In genomic region chr1:64112281-64112680, GRCh38 we compare ENCODE assay signal across 17 cellular contexts.
DNase-seq lines count a peak whose midpoint lies in the region; ATAC-seq, FAIRE-seq and TF ChIP-seq lines count a peak whose summit lies in the region.
"Had no signal": no experiment of that assay in that cellular context is flagged by ENCODE, and none has a peak within 500 bp of the region (broad histone marks: within the 10 kb centered on the region; RNA-seq: fewer than 3 reads in every experiment).

No MANE protein-coding gene starts in this region.

- DNase-seq in AG10803 (ENCODE audit: low read depth): peak; percentile 77
- peak; percentile 85 for DNase-seq in HT1080 (ENCODE audit: low read depth)
- DNase-seq in astrocyte of the spinal cord (ENCODE audit: low read depth, low spot score): peak; percentile 74
- DNase-seq in islet precursor cell: peak; percentile 79
- DNase-seq in pancreas: no peak
- no peak for DNase-seq in activated T-cell treated with anti-CD3 and anti-CD28 coated beads, Interleukin-2, amount 50 U/mL, for 72 hours
- no peak for DNase-seq in activated CD4-positive, alpha-beta memory T cell treated with anti-CD3 and anti-CD28 coated beads, Interleukin-2, amount 10 ng/mL, durations not matched to agents 7 days and 5 days
- no peak for DNase-seq in activated CD4-positive, alpha-beta T cell treated with anti-CD3 and anti-CD28 coated beads, Interleukin-2, amount 10 ng/mL, durations not matched to agents 7 days and 5 days
- DNase-seq: activated CD4-positive, alpha-beta memory T cell treated with anti-CD3 and anti-CD28 coated beads for 36 hours; DMS79; OCI-M1; stimulated activated CD4-positive, alpha-beta T cell treated with anti-CD3 and anti-CD28 coated beads, Interleukin-1b, Interleukin-23, amount 100 ng/mL, for 48 hours had no signal

- CTCF ChIA-PET in activated CD4-positive, alpha-beta memory T cell treated with anti-CD3 and anti-CD28 coated beads, Interleukin-2, amount 10 ng/mL, durations not matched to agents 7 days and 5 days (lab: Charles Lee): interaction anchor here (0.8 kb wide), 1 partner anchor 22 kb away, joined by 3 read pairs; no protein-coding TSS in a partner anchor
- CTCF ChIA-PET in activated CD4-positive, alpha-beta T cell treated with anti-CD3 and anti-CD28 coated beads, Interleukin-2, amount 10 ng/mL, durations not matched to agents 7 days and 5 days (lab: Charles Lee): interaction anchor here (1.1 to 1.3 kb wide), 2 partner anchors 15 to 36 kb away, joined by 3 to 4 read pairs; no protein-coding TSS in a partner anchor

- H3K4me1 Mint-ChIP-seq in activated T-cell treated with anti-CD3 and anti-CD28 coated beads, Interleukin-2, amount 50 U/mL, for 72 hours (ENCODE audit: low read depth): no peaks in the 10 kb centered on the region
- no peaks in the 10 kb centered on the region for H3K4me1 Mint-ChIP-seq in activated CD4-positive, alpha-beta memory T cell treated with anti-CD3 and anti-CD28 coated beads, Interleukin-2, amount 10 ng/mL, durations not matched to agents 7 days and 5 days
- H3K4me1 Mint-ChIP-seq in activated CD4-positive, alpha-beta T cell treated with anti-CD3 and anti-CD28 coated beads, Interleukin-2, amount 10 ng/mL, durations not matched to agents 7 days and 5 days: no peaks in the 10 kb centered on the region
- H3K4me1 Mint-ChIP-seq: B cell; central memory CD8-positive, alpha-beta T cell had no signal

- in situ Hi-C loops in astrocyte of the spinal cord (cut with HindIII; ENCODE audit: low sequenced_read_pairs): no loop called here

- no peaks in the 10 kb centered on the region for H3K9me3 Mint-ChIP-seq in activated T-cell treated with anti-CD3 and anti-CD28 coated beads, Interleukin-2, amount 50 U/mL, for 72 hours
- H3K9me3 Mint-ChIP-seq in activated CD4-positive, alpha-beta memory T cell treated with anti-CD3 and anti-CD28 coated beads, Interleukin-2, amount 10 ng/mL, durations not matched to agents 7 days and 5 days: no peaks in the 10 kb centered on the region
- H3K9me3 Mint-ChIP-seq in activated CD4-positive, alpha-beta T cell treated with anti-CD3 and anti-CD28 coated beads, Interleukin-2, amount 10 ng/mL, durations not matched to agents 7 days and 5 days: no peaks in the 10 kb centered on the region
- H3K9me3 Mint-ChIP-seq: activated CD4-positive, alpha-beta memory T cell treated with anti-CD3 and anti-CD28 coated beads for 36 hours; central memory CD8-positive, alpha-beta T cell had no signal

- H3K4me3 ChIP-seq in AG10803 (ENCODE audit: low read length) (no peak overlapping the region), astrocyte of the spinal cord (ENCODE audit: low read depth, low read length) (no peak overlapping the region), pancreas (no peak overlapping the region)
- H3K4me3 ChIP-seq: esophagus muscularis mucosa, vagina had no signal

- H3K27me3 Mint-ChIP-seq in activated T-cell treated with anti-CD3 and anti-CD28 coated beads, Interleukin-2, amount 50 U/mL, for 72 hours (ENCODE audit: low read depth): peaks cover 12% of the 10 kb centered on the region
- H3K27me3 Mint-ChIP-seq in activated CD4-positive, alpha-beta memory T cell treated with anti-CD3 and anti-CD28 coated beads, Interleukin-2, amount 10 ng/mL, durations not matched to agents 7 days and 5 days: peaks cover 3% of the 10 kb centered on the region
- peaks cover 2% of the 10 kb centered on the region for H3K27me3 Mint-ChIP-seq in activated CD4-positive, alpha-beta T cell treated with anti-CD3 and anti-CD28 coated beads, Interleukin-2, amount 10 ng/mL, durations not matched to agents 7 days and 5 days
- H3K27me3 Mint-ChIP-seq: progenitor cell of endocrine pancreas had no signal

- no peaks in the 10 kb centered on the region for H3K27me3 ChIP-seq in pancreas
- H3K27me3 ChIP-seq: esophagus muscularis mucosa, vagina had no signal

- no peak for ATAC-seq in pancreas
- ATAC-seq in activated T-cell treated with anti-CD3 and anti-CD28 coated beads, Interleukin-2, amount 50 U/mL, for 72 hours (replicated peaks in 1 of 2): no peak

- no peak overlapping the region for H3K27ac ChIP-seq in pancreas
- H3K27ac ChIP-seq: esophagus muscularis mucosa, vagina had no signal

- no peaks in the 10 kb centered on the region for H3K36me3 ChIP-seq in pancreas
- H3K36me3 ChIP-seq: esophagus muscularis mucosa, vagina had no signal

- no peaks in the 10 kb centered on the region for H3K4me1 ChIP-seq in pancreas
- H3K4me1 ChIP-seq: vagina had no signal

- FAIRE-seq in pancreas (lab: Jason Lieb, UNC): no peak

- H3K36me3 Mint-ChIP-seq in activated T-cell treated with anti-CD3 and anti-CD28 coated beads, Interleukin-2, amount 50 U/mL, for 72 hours (ENCODE audit: insufficient read depth in 2 of 2): no peaks in the 10 kb centered on the region
- H3K36me3 Mint-ChIP-seq in activated CD4-positive, alpha-beta memory T cell treated with anti-CD3 and anti-CD28 coated beads, Interleukin-2, amount 10 ng/mL, durations not matched to agents 7 days and 5 days (ENCODE audit: low read depth): no peaks in the 10 kb centered on the region
- H3K36me3 Mint-ChIP-seq in activated CD4-positive, alpha-beta T cell treated with anti-CD3 and anti-CD28 coated beads, Interleukin-2, amount 10 ng/mL, durations not matched to agents 7 days and 5 days (ENCODE audit: low read depth): no peaks in the 10 kb centered on the region
- H3K36me3 Mint-ChIP-seq: activated CD4-positive, alpha-beta memory T cell treated with anti-CD3 and anti-CD28 coated beads for 36 hours had no signal

- 88 to 90% methylated on average over 2 of the region's 2 CpGs for WGBS in pancreas, 2 donors

- TF ChIP-seq CTCF in AG10803 (conservative IDR thresholded peaks at IDR 0.05; ENCODE audit: low read length) (no peak), astrocyte of the spinal cord (IDR thresholded peaks at IDR 0.05; ENCODE audit: low read depth, low read length) (no peak), pancreas (IDR thresholded peaks at IDR 0.05) (no peak)

- no peak overlapping the region for H3K27ac Mint-ChIP-seq in activated T-cell treated with anti-CD3 and anti-CD28 coated beads, Interleukin-2, amount 50 U/mL, for 72 hours
- H3K27ac Mint-ChIP-seq in activated CD4-positive, alpha-beta memory T cell treated with anti-CD3 and anti-CD28 coated beads, Interleukin-2, amount 10 ng/mL, durations not matched to agents 7 days and 5 days: no peak overlapping the region
- H3K27ac Mint-ChIP-seq in activated CD4-positive, alpha-beta T cell treated with anti-CD3 and anti-CD28 coated beads, Interleukin-2, amount 10 ng/mL, durations not matched to agents 7 days and 5 days: no peak overlapping the region
- H3K27ac Mint-ChIP-seq: activated CD4-positive, alpha-beta memory T cell treated with anti-CD3 and anti-CD28 coated beads for 36 hours; B cell; progenitor cell of endocrine pancreas had no signal

- H3K9me3 ChIP-seq in pancreas: no peaks in the 10 kb centered on the region
- H3K9me3 ChIP-seq: esophagus muscularis mucosa, vagina had no signal

- no peak overlapping the region for H3K4me3 Mint-ChIP-seq in activated T-cell treated with anti-CD3 and anti-CD28 coated beads, Interleukin-2, amount 50 U/mL, for 72 hours
- H3K4me3 Mint-ChIP-seq in activated CD4-positive, alpha-beta memory T cell treated with anti-CD3 and anti-CD28 coated beads, Interleukin-2, amount 10 ng/mL, durations not matched to agents 7 days and 5 days: no peak overlapping the region
- no peak overlapping the region for H3K4me3 Mint-ChIP-seq in activated CD4-positive, alpha-beta T cell treated with anti-CD3 and anti-CD28 coated beads, Interleukin-2, amount 10 ng/mL, durations not matched to agents 7 days and 5 days
- H3K4me3 Mint-ChIP-seq: activated CD4-positive, alpha-beta memory T cell treated with anti-CD3 and anti-CD28 coated beads for 36 hours; B cell; central memory CD8-positive, alpha-beta T cell had no signal

- POLR2A ChIA-PET in activated CD4-positive, alpha-beta memory T cell treated with anti-CD3 and anti-CD28 coated beads, Interleukin-2, amount 10 ng/mL, durations not matched to agents 7 days and 5 days (lab: Charles Lee): no interaction called here
- POLR2A ChIA-PET in activated CD4-positive, alpha-beta T cell treated with anti-CD3 and anti-CD28 coated beads, Interleukin-2, amount 10 ng/mL, durations not matched to agents 7 days and 5 days (lab: Charles Lee): no interaction called here

- intact Hi-C loops in pancreas (cut with DNase I): no loop called here

Comparison
In these comparisons a context has a peak if more than half of its experiments do, and no peak if none do; other contexts are left out.
1. DNase-seq: peak in AG10803 (single experiment), HT1080 (single experiment), astrocyte of the spinal cord (single experiment) and islet precursor cell (single experiment); none in pancreas (0 of 6), activated T-cell treated with anti-CD3 and anti-CD28 coated beads, Interleukin-2, amount 50 U/mL, for 72 hours (0 of 2), activated CD4-positive, alpha-beta memory T cell treated with anti-CD3 and anti-CD28 coated beads, Interleukin-2, amount 10 ng/mL, durations not matched to agents 7 days and 5 days (single experiment) and activated CD4-positive, alpha-beta T cell treated with anti-CD3 and anti-CD28 coated beads, Interleukin-2, amount 10 ng/mL, durations not matched to agents 7 days and 5 days (single experiment).